Comparison of ENCODE assay signal across 1 cellular context in the genomic region with DNA sequence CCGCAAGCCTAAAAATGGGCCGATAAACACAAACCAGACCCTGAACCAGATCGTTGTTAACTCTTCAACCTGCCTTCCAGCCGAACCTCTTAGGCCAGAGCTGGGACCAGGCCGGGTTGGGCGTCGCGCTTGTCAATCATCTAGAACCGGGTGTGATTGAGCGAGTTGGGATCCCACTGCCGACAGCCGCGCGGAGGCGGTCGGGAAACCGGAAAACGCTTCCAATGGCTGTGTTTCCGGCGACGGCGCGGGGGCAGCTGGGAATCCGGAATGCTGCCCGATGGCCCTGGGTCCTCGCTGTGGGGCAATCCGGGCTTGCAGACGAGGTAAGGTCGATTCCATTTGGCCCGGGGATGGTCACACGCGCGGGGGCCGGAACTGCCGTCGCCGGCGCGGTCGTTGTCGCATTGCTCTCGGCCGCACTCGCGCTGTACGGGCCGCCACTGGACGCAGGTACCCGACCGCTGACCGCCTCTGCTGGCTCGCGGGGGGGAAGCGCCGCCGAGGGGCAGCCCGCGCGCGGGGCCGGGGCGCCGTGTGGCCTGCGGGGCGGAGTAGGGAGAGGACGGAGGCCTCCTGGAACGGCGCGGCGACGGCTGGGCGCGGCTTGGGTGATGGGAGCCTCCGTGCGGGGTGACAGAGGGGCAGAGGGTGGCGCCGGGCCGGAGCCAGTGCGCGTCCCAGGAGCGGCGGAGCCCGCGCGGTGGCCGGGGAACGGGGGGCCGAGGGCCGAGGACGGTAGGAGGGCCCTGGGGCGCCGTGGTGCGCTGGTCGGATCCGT.
TF ChIP-seq lines count a peak whose summit lies in the region.

NAXD (plus strand) TSS at position 224 of the 781 bp plus-strand sequence; CDS start at position 281, 57 bp downstream.

TF ChIP-seq in H1, 55 proteins besides CTCF, POLR2A, EP300 and RAD21:
- TF ChIP-seq GABPA (IDR thresholded peaks at IDR 0.05; ENCODE audit: borderline replicate concordance, insufficient read depth, low read length) (peak; percentile 92), TCF12 (IDR thresholded peaks at IDR 0.05; ENCODE audit: low read depth, low read length) (no peak), ASH2L (IDR thresholded peaks at IDR 0.05; ENCODE audit: low read length) (peak; percentile 79), SIX5 (IDR thresholded peaks at IDR 0.05; ENCODE audit: low read depth, low read length) (no peak), SIN3A (conservative IDR thresholded peaks at IDR 0.05 in 1 of 2, IDR thresholded peaks at IDR 0.05 in 1 of 2; ENCODE audit: low read depth in 1 of 2, low read length in 2 of 2) (peak in 1 of 2 experiments; percentile 75; a peak in 2 of 4 replicates), PHF8 (conservative IDR thresholded peaks at IDR 0.05; ENCODE audit: low read depth, low read length) (peak; percentile 63; the same call in 1 of the 2 replicates), TAF1 (IDR thresholded peaks at IDR 0.05; ENCODE audit: low read depth, low read length) (peak; percentile 44; the same call in 1 of the 2 replicates), SP1 (IDR thresholded peaks at IDR 0.05; ENCODE audit: low read depth, low read length) (peak; percentile 81), KDM4A (IDR thresholded peaks at IDR 0.05; ENCODE audit: low read depth, low read length, severe bottlenecking) (peak; percentile 98), YY1 (IDR thresholded peaks at IDR 0.05; ENCODE audit: low read depth, low read length) (peak; percentile 75), CREB1 (IDR thresholded peaks at IDR 0.05) (peak; percentile 35; the same call in 1 of the 2 replicates), TEAD4 (IDR thresholded peaks at IDR 0.05; ENCODE audit: low read depth, low read length) (0 out of 2 replicates have a peak, but pooled peaks have one; percentile 44), CEBPB (IDR thresholded peaks at IDR 0.05; ENCODE audit: low read depth, low read length) (0 out of 2 replicates have a peak, but pooled peaks have one; percentile 20), CHD2 (IDR thresholded peaks at IDR 0.05; ENCODE audit: low read length) (peak; percentile 69), JUN (IDR thresholded peaks at IDR 0.05; ENCODE audit: low read depth, low read length) (no peak), POLR2AphosphoS5 (IDR thresholded peaks at IDR 0.05; ENCODE audit: low read depth, low read length) (peak; percentile 22), SP2 (IDR thresholded peaks at IDR 0.05; ENCODE audit: low read length) (peak; percentile 31; the same call in 1 of the 2 replicates), CBX8 (IDR thresholded peaks at IDR 0.05; ENCODE audit: borderline replicate concordance, low read depth, low read length) (no peak), TBP (IDR thresholded peaks at IDR 0.05; ENCODE audit: low read depth, low read length) (peak; percentile 55; the same call in 1 of the 2 replicates), EGR1 (IDR thresholded peaks at IDR 0.05; ENCODE audit: borderline replicate concordance, low read depth, low read length) (no peak)
- TF ChIP-seq, protein P1, sequence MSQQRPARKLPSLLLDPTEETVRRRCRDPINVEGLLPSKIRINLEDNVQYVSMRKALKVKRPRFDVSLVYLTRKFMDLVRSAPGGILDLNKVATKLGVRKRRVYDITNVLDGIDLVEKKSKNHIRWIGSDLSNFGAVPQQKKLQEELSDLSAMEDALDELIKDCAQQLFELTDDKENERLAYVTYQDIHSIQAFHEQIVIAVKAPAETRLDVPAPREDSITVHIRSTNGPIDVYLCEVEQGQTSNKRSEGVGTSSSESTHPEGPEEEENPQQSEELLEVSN (IDR thresholded peaks at IDR 0.05), result peak; percentile 69
- TF ChIP-seq, protein P2, sequence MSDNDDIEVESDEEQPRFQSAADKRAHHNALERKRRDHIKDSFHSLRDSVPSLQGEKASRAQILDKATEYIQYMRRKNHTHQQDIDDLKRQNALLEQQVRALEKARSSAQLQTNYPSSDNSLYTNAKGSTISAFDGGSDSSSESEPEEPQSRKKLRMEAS (IDR thresholded peaks at IDR 0.05), result peak; percentile 68
- TF ChIP-seq, protein P3, sequence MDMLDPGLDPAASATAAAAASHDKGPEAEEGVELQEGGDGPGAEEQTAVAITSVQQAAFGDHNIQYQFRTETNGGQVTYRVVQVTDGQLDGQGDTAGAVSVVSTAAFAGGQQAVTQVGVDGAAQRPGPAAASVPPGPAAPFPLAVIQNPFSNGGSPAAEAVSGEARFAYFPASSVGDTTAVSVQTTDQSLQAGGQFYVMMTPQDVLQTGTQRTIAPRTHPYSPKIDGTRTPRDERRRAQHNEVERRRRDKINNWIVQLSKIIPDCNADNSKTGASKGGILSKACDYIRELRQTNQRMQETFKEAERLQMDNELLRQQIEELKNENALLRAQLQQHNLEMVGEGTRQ (IDR thresholded peaks at IDR 0.05; ENCODE audit: low read length), result peak; percentile 5; the same call in 1 of the 2 replicates
